Comparison of ENCODE assay signal across 19 cellular contexts in genomic region chr15:99209326-99209725, GRCh38.
"Had no signal": no experiment of that assay in that cellular context is flagged by ENCODE, and none has a peak within 500 bp of the region (broad histone marks: within the 10 kb centered on the region; RNA-seq: fewer than 3 reads in every experiment).

No MANE protein-coding gene starts in this region.

- H3K9me3 Mint-ChIP-seq: activated naive CD4-positive, alpha-beta T cell treated with anti-CD3 and anti-CD28 coated beads for 36 hours; activated T-cell treated with anti-CD3 and anti-CD28 coated beads, Interleukin-2, amount 50 U/mL, for 4 hours; IgD-negative memory B cell; T-helper 1 cell treated with Interleukin-12 subunit alpha and Interleukin-12 subunit beta and Interleukin-4 antibody, amounts not matched to agents 30 μg/mL and 1 μg/mL, for 36 hours had no signal

- H3K27ac ChIP-seq: brain microvascular endothelial cell, KMS-11, Peyer's patch, RWPE1 had no signal

- ATAC-seq: activated CD4-positive, CD25-positive, alpha-beta regulatory T cell treated with anti-CD3 and anti-CD28 coated beads, Interleukin-2, amount 50 U/mL, for 24 hours; activated T-cell treated with anti-CD3 and anti-CD28 coated beads, Interleukin-2, amount 50 U/mL, for 4 hours had no signal

- H3K4me2 ChIP-seq: KMS-11 had no signal

- H3K27me3 ChIP-seq: brain microvascular endothelial cell, Peyer's patch had no signal

- H3K9ac ChIP-seq: KMS-11 had no signal

- H3K36me3 ChIP-seq: brain microvascular endothelial cell had no signal

- H3K4me3 Mint-ChIP-seq: activated naive CD4-positive, alpha-beta T cell treated with anti-CD3 and anti-CD28 coated beads for 36 hours; activated naive CD8-positive, alpha-beta T cell; activated T-cell treated with anti-CD3 and anti-CD28 coated beads, Interleukin-2, amount 50 U/mL, for 4 hours; IgD-negative memory B cell; T-helper 1 cell treated with Interleukin-12 subunit alpha and Interleukin-12 subunit beta and Interleukin-4 antibody, amounts not matched to agents 30 μg/mL and 1 μg/mL, for 36 hours had no signal

- H3K4me1 Mint-ChIP-seq: IgD-negative memory B cell had no signal

- H3K4me3 ChIP-seq: Peyer's patch had no signal

- H3K4me1 ChIP-seq: Peyer's patch had no signal

- H3K9me3 ChIP-seq: Peyer's patch had no signal

- H3K36me3 Mint-ChIP-seq: activated naive CD8-positive, alpha-beta T cell had no signal

- DNase-seq: activated CD4-positive, alpha-beta T cell treated with anti-CD3 and anti-CD28 coated beads for 4 hours; activated CD4-positive, alpha-beta T cell treated with anti-CD3 and anti-CD28 coated beads, Interleukin-2, amount 50 U/mL, for 4 hours; activated effector memory CD4-positive, alpha-beta T cell treated with anti-CD3 and anti-CD28 coated beads, Interleukin-2, amount 50 U/mL, for 16 hours; activated naive CD4-positive, alpha-beta T cell treated with anti-CD3 and anti-CD28 coated beads for 36 hours; activated T-cell treated with anti-CD3 and anti-CD28 coated beads, Interleukin-2, amount 50 U/mL, for 4 hours; brain microvascular endothelial cell; NCI-H1092; NCI-H1417 treated with DMSO at 0.1 percent for 48 hours; NCI-H1694 treated with DMSO at 0.1 percent for 48 hours; NCI-H2029 treated with DMSO at 0.1 percent for 48 hours; NCI-H524; Peyer's patch; SHP77 treated with DMSO at 0.1 percent for 48 hours had no signal

- H3K27ac Mint-ChIP-seq: activated naive CD4-positive, alpha-beta T cell treated with anti-CD3 and anti-CD28 coated beads for 36 hours; activated naive CD8-positive, alpha-beta T cell; IgD-negative memory B cell; T-helper 1 cell treated with Interleukin-12 subunit alpha and Interleukin-12 subunit beta and Interleukin-4 antibody, amounts not matched to agents 30 μg/mL and 1 μg/mL, for 36 hours had no signal
